In the genomic region with DNA sequence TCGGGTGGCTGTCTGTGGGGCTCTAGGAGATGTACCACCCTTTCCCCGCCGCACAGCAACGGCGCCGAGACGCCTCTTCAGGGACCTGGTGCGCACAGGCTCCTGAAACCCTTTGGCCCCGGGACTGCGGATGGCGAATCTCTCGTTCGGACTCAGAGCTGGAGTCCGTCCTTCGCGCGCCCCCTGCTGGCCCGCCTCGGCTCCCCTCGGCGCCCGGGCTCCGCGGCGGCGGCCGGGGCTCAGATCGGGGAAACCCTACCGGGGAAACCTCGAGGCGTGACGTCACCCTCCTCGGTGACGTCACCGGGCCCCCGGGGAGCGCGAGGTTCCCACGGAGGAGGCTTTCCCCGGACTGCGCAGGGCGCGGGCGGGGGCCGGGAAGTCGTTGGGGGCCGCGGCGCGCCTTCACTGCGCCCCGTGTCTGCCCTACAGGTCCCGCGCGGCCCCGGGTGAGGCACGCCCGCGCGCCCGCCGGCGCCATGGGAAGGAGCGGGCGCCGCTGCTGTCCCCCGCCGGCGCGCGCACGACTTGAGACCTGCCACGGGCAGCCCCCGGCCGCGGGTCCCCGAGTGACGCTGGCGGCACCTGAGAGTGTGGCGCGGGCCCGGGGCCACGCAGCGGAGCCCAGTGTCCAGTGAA, we compare ENCODE assay signal across 1 cellular context.
TF ChIP-seq lines count a peak whose summit lies in the region.

No MANE protein-coding gene starts in this region.

TF ChIP-seq in GM12878, 131 proteins besides CTCF, POLR2A, EP300 and RAD21 (continued from another document and continues in another):
- TF ChIP-seq, protein P1, sequence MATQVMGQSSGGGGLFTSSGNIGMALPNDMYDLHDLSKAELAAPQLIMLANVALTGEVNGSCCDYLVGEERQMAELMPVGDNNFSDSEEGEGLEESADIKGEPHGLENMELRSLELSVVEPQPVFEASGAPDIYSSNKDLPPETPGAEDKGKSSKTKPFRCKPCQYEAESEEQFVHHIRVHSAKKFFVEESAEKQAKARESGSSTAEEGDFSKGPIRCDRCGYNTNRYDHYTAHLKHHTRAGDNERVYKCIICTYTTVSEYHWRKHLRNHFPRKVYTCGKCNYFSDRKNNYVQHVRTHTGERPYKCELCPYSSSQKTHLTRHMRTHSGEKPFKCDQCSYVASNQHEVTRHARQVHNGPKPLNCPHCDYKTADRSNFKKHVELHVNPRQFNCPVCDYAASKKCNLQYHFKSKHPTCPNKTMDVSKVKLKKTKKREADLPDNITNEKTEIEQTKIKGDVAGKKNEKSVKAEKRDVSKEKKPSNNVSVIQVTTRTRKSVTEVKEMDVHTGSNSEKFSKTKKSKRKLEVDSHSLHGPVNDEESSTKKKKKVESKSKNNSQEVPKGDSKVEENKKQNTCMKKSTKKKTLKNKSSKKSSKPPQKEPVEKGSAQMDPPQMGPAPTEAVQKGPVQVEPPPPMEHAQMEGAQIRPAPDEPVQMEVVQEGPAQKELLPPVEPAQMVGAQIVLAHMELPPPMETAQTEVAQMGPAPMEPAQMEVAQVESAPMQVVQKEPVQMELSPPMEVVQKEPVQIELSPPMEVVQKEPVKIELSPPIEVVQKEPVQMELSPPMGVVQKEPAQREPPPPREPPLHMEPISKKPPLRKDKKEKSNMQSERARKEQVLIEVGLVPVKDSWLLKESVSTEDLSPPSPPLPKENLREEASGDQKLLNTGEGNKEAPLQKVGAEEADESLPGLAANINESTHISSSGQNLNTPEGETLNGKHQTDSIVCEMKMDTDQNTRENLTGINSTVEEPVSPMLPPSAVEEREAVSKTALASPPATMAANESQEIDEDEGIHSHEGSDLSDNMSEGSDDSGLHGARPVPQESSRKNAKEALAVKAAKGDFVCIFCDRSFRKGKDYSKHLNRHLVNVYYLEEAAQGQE (IDR thresholded peaks at IDR 0.05; ENCODE audit: low read depth, low read length), result no peak
- peak; percentile 65; the same call in 1 of the 2 replicates for TF ChIP-seq BRCA1 (IDR thresholded peaks at IDR 0.05; ENCODE audit: low read depth, low read length)
- peak; percentile 67 for TF ChIP-seq NBN (IDR thresholded peaks at IDR 0.05)
- TF ChIP-seq, protein P2, sequence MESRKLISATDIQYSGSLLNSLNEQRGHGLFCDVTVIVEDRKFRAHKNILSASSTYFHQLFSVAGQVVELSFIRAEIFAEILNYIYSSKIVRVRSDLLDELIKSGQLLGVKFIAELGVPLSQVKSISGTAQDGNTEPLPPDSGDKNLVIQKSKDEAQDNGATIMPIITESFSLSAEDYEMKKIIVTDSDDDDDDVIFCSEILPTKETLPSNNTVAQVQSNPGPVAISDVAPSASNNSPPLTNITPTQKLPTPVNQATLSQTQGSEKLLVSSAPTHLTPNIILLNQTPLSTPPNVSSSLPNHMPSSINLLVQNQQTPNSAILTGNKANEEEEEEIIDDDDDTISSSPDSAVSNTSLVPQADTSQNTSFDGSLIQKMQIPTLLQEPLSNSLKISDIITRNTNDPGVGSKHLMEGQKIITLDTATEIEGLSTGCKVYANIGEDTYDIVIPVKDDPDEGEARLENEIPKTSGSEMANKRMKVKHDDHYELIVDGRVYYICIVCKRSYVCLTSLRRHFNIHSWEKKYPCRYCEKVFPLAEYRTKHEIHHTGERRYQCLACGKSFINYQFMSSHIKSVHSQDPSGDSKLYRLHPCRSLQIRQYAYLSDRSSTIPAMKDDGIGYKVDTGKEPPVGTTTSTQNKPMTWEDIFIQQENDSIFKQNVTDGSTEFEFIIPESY (IDR thresholded peaks at IDR 0.05), result no peak
- TF ChIP-seq SP1 (IDR thresholded peaks at IDR 0.05; ENCODE audit: low read depth, low read length), result no peak
- TF ChIP-seq, protein P3, sequence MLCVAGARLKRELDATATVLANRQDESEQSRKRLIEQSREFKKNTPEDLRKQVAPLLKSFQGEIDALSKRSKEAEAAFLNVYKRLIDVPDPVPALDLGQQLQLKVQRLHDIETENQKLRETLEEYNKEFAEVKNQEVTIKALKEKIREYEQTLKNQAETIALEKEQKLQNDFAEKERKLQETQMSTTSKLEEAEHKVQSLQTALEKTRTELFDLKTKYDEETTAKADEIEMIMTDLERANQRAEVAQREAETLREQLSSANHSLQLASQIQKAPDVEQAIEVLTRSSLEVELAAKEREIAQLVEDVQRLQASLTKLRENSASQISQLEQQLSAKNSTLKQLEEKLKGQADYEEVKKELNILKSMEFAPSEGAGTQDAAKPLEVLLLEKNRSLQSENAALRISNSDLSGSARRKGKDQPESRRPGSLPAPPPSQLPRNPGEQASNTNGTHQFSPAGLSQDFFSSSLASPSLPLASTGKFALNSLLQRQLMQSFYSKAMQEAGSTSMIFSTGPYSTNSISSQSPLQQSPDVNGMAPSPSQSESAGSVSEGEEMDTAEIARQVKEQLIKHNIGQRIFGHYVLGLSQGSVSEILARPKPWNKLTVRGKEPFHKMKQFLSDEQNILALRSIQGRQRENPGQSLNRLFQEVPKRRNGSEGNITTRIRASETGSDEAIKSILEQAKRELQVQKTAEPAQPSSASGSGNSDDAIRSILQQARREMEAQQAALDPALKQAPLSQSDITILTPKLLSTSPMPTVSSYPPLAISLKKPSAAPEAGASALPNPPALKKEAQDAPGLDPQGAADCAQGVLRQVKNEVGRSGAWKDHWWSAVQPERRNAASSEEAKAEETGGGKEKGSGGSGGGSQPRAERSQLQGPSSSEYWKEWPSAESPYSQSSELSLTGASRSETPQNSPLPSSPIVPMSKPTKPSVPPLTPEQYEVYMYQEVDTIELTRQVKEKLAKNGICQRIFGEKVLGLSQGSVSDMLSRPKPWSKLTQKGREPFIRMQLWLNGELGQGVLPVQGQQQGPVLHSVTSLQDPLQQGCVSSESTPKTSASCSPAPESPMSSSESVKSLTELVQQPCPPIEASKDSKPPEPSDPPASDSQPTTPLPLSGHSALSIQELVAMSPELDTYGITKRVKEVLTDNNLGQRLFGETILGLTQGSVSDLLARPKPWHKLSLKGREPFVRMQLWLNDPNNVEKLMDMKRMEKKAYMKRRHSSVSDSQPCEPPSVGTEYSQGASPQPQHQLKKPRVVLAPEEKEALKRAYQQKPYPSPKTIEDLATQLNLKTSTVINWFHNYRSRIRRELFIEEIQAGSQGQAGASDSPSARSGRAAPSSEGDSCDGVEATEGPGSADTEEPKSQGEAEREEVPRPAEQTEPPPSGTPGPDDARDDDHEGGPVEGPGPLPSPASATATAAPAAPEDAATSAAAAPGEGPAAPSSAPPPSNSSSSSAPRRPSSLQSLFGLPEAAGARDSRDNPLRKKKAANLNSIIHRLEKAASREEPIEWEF (IDR thresholded peaks at IDR 0.05; ENCODE audit: insufficient replicate concordance, low read depth, low read length), result peak; percentile 39
- TF ChIP-seq NRF1 (conservative IDR thresholded peaks at IDR 0.05; ENCODE audit: low read depth, low read length), result no peak
- TF ChIP-seq, protein P4, sequence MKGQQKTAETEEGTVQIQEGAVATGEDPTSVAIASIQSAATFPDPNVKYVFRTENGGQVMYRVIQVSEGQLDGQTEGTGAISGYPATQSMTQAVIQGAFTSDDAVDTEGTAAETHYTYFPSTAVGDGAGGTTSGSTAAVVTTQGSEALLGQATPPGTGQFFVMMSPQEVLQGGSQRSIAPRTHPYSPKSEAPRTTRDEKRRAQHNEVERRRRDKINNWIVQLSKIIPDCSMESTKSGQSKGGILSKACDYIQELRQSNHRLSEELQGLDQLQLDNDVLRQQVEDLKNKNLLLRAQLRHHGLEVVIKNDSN (IDR thresholded peaks at IDR 0.05; ENCODE audit: borderline replicate concordance, extremely low read length, insufficient read depth, low read depth, low read length), result no peak
- TF ChIP-seq, protein P5, sequence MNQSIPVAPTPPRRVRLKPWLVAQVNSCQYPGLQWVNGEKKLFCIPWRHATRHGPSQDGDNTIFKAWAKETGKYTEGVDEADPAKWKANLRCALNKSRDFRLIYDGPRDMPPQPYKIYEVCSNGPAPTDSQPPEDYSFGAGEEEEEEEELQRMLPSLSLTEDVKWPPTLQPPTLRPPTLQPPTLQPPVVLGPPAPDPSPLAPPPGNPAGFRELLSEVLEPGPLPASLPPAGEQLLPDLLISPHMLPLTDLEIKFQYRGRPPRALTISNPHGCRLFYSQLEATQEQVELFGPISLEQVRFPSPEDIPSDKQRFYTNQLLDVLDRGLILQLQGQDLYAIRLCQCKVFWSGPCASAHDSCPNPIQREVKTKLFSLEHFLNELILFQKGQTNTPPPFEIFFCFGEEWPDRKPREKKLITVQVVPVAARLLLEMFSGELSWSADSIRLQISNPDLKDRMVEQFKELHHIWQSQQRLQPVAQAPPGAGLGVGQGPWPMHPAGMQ (IDR thresholded peaks at IDR 0.05; ENCODE audit: borderline replicate concordance), result no peak
- no peak for TF ChIP-seq SPI1 (IDR thresholded peaks at IDR 0.05; ENCODE audit: borderline replicate concordance, insufficient read depth, low read depth, low read length)
- TF ChIP-seq BACH1 (IDR thresholded peaks at IDR 0.05; ENCODE audit: borderline replicate concordance), result peak; percentile 86
- TF ChIP-seq, protein P6, sequence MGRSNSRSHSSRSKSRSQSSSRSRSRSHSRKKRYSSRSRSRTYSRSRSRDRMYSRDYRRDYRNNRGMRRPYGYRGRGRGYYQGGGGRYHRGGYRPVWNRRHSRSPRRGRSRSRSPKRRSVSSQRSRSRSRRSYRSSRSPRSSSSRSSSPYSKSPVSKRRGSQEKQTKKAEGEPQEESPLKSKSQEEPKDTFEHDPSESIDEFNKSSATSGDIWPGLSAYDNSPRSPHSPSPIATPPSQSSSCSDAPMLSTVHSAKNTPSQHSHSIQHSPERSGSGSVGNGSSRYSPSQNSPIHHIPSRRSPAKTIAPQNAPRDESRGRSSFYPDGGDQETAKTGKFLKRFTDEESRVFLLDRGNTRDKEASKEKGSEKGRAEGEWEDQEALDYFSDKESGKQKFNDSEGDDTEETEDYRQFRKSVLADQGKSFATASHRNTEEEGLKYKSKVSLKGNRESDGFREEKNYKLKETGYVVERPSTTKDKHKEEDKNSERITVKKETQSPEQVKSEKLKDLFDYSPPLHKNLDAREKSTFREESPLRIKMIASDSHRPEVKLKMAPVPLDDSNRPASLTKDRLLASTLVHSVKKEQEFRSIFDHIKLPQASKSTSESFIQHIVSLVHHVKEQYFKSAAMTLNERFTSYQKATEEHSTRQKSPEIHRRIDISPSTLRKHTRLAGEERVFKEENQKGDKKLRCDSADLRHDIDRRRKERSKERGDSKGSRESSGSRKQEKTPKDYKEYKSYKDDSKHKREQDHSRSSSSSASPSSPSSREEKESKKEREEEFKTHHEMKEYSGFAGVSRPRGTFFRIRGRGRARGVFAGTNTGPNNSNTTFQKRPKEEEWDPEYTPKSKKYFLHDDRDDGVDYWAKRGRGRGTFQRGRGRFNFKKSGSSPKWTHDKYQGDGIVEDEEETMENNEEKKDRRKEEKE (IDR thresholded peaks at IDR 0.05), result 0 out of 2 replicates have a peak, but pooled peaks have one; percentile 69
- TF ChIP-seq, protein P7, sequence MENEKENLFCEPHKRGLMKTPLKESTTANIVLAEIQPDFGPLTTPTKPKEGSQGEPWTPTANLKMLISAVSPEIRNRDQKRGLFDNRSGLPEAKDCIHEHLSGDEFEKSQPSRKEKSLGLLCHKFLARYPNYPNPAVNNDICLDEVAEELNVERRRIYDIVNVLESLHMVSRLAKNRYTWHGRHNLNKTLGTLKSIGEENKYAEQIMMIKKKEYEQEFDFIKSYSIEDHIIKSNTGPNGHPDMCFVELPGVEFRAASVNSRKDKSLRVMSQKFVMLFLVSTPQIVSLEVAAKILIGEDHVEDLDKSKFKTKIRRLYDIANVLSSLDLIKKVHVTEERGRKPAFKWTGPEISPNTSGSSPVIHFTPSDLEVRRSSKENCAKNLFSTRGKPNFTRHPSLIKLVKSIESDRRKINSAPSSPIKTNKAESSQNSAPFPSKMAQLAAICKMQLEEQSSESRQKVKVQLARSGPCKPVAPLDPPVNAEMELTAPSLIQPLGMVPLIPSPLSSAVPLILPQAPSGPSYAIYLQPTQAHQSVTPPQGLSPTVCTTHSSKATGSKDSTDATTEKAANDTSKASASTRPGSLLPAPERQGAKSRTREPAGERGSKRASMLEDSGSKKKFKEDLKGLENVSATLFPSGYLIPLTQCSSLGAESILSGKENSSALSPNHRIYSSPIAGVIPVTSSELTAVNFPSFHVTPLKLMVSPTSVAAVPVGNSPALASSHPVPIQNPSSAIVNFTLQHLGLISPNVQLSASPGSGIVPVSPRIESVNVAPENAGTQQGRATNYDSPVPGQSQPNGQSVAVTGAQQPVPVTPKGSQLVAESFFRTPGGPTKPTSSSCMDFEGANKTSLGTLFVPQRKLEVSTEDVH (IDR thresholded peaks at IDR 0.05; ENCODE audit: low read depth, partially characterized antibody), result no peak
- TF ChIP-seq, protein P8, sequence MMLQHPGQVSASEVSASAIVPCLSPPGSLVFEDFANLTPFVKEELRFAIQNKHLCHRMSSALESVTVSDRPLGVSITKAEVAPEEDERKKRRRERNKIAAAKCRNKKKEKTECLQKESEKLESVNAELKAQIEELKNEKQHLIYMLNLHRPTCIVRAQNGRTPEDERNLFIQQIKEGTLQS (IDR thresholded peaks at IDR 0.05; ENCODE audit: borderline replicate concordance, extremely low read depth, low read depth, low read length), result no peak
- peak in 1 of 2 experiments; percentile 55; a peak in 1 of 3 replicates for TF ChIP-seq EGR1 (IDR thresholded peaks at IDR 0.05; ENCODE audit: borderline replicate concordance in 1 of 2, low read depth in 2 of 2, low read length in 2 of 2)
- no peak for TF ChIP-seq MYB (IDR thresholded peaks at IDR 0.05; ENCODE audit: borderline replicate concordance, low read depth, low read length)
- peak; percentile 56 for TF ChIP-seq NR2C1 (IDR thresholded peaks at IDR 0.05)
- no peak for TF ChIP-seq KAT2A (conservative IDR thresholded peaks at IDR 0.05; ENCODE audit: control insufficient read depth, low read depth, low read length)
- TF ChIP-seq JUND (IDR thresholded peaks at IDR 0.05; ENCODE audit: low read depth, low read length), result peak; percentile 97
- TF ChIP-seq, protein P9, sequence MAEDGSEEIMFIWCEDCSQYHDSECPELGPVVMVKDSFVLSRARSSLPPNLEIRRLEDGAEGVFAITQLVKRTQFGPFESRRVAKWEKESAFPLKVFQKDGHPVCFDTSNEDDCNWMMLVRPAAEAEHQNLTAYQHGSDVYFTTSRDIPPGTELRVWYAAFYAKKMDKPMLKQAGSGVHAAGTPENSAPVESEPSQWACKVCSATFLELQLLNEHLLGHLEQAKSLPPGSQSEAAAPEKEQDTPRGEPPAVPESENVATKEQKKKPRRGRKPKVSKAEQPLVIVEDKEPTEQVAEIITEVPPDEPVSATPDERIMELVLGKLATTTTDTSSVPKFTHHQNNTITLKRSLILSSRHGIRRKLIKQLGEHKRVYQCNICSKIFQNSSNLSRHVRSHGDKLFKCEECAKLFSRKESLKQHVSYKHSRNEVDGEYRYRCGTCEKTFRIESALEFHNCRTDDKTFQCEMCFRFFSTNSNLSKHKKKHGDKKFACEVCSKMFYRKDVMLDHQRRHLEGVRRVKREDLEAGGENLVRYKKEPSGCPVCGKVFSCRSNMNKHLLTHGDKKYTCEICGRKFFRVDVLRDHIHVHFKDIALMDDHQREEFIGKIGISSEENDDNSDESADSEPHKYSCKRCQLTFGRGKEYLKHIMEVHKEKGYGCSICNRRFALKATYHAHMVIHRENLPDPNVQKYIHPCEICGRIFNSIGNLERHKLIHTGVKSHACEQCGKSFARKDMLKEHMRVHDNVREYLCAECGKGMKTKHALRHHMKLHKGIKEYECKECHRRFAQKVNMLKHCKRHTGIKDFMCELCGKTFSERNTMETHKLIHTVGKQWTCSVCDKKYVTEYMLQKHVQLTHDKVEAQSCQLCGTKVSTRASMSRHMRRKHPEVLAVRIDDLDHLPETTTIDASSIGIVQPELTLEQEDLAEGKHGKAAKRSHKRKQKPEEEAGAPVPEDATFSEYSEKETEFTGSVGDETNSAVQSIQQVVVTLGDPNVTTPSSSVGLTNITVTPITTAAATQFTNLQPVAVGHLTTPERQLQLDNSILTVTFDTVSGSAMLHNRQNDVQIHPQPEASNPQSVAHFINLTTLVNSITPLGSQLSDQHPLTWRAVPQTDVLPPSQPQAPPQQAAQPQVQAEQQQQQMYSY (CRISPR knock-in tag; IDR thresholded peaks at IDR 0.05), result no peak
- no peak for TF ChIP-seq RCOR1 (conservative IDR thresholded peaks at IDR 0.05; ENCODE audit: low read depth, low read length)
